In the genomic region with DNA sequence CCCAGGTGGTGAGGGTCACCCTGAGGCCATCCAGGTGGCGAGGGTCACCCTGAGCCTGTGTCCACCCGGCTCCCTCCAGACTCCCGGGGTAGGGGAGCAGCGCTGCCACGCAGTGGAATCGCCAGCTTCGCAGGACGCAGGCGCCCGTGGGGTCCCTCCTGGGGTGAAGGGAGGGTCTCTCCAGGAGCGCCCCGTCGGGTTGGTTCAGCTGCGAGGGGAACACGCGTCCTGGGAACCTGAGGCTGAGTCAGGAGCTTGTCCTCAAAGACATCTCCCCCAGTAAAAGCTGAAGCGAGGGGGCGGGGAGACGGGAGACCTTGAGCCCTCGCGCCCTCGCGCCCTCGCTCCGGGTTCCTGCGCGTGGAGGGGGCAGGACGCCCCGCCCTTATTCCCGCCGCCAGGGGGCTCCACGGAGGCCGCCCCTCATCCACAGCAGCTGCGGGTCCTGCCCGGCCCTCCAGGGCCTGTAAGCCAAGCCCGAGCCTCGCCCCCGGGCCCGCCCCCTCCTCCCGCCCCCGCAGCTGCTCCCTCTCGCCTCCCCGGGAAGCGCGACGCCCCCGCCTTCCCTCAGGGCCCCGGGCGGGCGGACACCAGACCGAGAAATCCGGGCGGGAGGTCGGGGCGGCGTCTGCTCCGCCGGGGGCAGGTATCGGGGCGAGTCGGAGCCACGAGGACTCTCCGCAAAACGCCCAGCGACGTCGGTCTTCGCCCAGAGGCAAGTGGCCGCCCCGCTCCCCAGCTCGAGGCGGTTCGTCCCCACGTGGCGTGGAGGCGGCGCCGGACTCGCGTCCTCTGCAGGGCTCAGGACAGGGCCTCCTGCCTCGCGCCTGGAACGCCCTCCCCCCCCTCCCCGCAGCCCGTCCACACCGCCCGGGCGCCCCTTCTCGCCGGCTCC, we compare ENCODE assay signal across 2 cellular contexts.
A peak's percentile ranks its signal among the peaks of the same experiment; 100 is the strongest.
TF ChIP-seq lines count a peak whose summit lies in the region.

No MANE protein-coding gene starts in this region.

TF ChIP-seq in IMR-90, 13 proteins besides CTCF, POLR2A, EP300 and RAD21:
- TF ChIP-seq RFX5 (IDR thresholded peaks at IDR 0.05; ENCODE audit: low read depth, low read length): no peak
- TF ChIP-seq, protein P1, sequence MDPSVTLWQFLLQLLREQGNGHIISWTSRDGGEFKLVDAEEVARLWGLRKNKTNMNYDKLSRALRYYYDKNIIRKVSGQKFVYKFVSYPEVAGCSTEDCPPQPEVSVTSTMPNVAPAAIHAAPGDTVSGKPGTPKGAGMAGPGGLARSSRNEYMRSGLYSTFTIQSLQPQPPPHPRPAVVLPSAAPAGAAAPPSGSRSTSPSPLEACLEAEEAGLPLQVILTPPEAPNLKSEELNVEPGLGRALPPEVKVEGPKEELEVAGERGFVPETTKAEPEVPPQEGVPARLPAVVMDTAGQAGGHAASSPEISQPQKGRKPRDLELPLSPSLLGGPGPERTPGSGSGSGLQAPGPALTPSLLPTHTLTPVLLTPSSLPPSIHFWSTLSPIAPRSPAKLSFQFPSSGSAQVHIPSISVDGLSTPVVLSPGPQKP (IDR thresholded peaks at IDR 0.05; ENCODE audit: borderline replicate concordance, low read depth, low read length): no peak
- TF ChIP-seq MXI1 (IDR thresholded peaks at IDR 0.05; ENCODE audit: borderline replicate concordance, low read depth, low read length): no peak
- TF ChIP-seq BHLHE40 (IDR thresholded peaks at IDR 0.05; ENCODE audit: low read depth, low read length): no peak
- no peak for TF ChIP-seq SMC3 (IDR thresholded peaks at IDR 0.05; ENCODE audit: low read depth, low read length)
- TF ChIP-seq MAZ (IDR thresholded peaks at IDR 0.05; ENCODE audit: borderline replicate concordance, low read depth, low read length): no peak
- TF ChIP-seq FOS (IDR thresholded peaks at IDR 0.05; ENCODE audit: low read depth, low read length): no peak
- no peak for TF ChIP-seq CHD1 (IDR thresholded peaks at IDR 0.05; ENCODE audit: low read depth, low read length)
- no peak for TF ChIP-seq NFE2L2 (IDR thresholded peaks at IDR 0.05; ENCODE audit: low read depth, low read length)
- TF ChIP-seq MAFK (IDR thresholded peaks at IDR 0.05; ENCODE audit: low read depth, low read length): no peak
- TF ChIP-seq, protein P2, sequence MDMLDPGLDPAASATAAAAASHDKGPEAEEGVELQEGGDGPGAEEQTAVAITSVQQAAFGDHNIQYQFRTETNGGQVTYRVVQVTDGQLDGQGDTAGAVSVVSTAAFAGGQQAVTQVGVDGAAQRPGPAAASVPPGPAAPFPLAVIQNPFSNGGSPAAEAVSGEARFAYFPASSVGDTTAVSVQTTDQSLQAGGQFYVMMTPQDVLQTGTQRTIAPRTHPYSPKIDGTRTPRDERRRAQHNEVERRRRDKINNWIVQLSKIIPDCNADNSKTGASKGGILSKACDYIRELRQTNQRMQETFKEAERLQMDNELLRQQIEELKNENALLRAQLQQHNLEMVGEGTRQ (IDR thresholded peaks at IDR 0.05; ENCODE audit: low read depth, low read length): no peak
- no peak for TF ChIP-seq RCOR1 (IDR thresholded peaks at IDR 0.05; ENCODE audit: insufficient replicate concordance, low read length)
- TF ChIP-seq CEBPB (IDR thresholded peaks at IDR 0.05; ENCODE audit: low read depth, low read length): no peak
TF ChIP-seq in IMR-90: peak in this region for 0.

TF ChIP-seq in H1, 55 proteins besides CTCF, POLR2A, EP300 and RAD21:
- TF ChIP-seq POLR2AphosphoS5 (IDR thresholded peaks at IDR 0.05; ENCODE audit: low read depth, low read length) (no peak), JUND (IDR thresholded peaks at IDR 0.05; ENCODE audit: low read length) (no peak), GTF2F1 (IDR thresholded peaks at IDR 0.05; ENCODE audit: borderline replicate concordance, low read depth, low read length) (no peak), HDAC2 (IDR thresholded peaks at IDR 0.05; ENCODE audit: borderline replicate concordance in 1 of 2, low read depth in 2 of 2, low read length in 2 of 2) (peak; percentile 37 to 82; a peak in 1 of 4 replicates), KDM4A (IDR thresholded peaks at IDR 0.05; ENCODE audit: low read depth, low read length, severe bottlenecking) (peak; percentile 78), SAP30 (IDR thresholded peaks at IDR 0.05; ENCODE audit: insufficient read depth, insufficient replicate concordance, low read length) (no peak), TCF12 (IDR thresholded peaks at IDR 0.05; ENCODE audit: low read depth, low read length) (no peak), BACH1 (IDR thresholded peaks at IDR 0.05; ENCODE audit: low read length) (peak; percentile 83), NANOG (IDR thresholded peaks at IDR 0.05; ENCODE audit: insufficient read depth, low read depth, low read length, poor library complexity, severe bottlenecking) (no peak), EGR1 (IDR thresholded peaks at IDR 0.05; ENCODE audit: borderline replicate concordance, low read depth, low read length) (peak; percentile 75; the same call in 1 of the 2 replicates), SUZ12 (IDR thresholded peaks at IDR 0.05; ENCODE audit: low read length) (peak; percentile 25; the same call in 1 of the 2 replicates), CHD1 (IDR thresholded peaks at IDR 0.05; ENCODE audit: low read depth, low read length) (no peak)
- TF ChIP-seq, protein P3, sequence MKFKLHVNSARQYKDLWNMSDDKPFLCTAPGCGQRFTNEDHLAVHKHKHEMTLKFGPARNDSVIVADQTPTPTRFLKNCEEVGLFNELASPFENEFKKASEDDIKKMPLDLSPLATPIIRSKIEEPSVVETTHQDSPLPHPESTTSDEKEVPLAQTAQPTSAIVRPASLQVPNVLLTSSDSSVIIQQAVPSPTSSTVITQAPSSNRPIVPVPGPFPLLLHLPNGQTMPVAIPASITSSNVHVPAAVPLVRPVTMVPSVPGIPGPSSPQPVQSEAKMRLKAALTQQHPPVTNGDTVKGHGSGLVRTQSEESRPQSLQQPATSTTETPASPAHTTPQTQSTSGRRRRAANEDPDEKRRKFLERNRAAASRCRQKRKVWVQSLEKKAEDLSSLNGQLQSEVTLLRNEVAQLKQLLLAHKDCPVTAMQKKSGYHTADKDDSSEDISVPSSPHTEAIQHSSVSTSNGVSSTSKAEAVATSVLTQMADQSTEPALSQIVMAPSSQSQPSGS (IDR thresholded peaks at IDR 0.05; ENCODE audit: low read length): no peak
- TF ChIP-seq, protein P4, sequence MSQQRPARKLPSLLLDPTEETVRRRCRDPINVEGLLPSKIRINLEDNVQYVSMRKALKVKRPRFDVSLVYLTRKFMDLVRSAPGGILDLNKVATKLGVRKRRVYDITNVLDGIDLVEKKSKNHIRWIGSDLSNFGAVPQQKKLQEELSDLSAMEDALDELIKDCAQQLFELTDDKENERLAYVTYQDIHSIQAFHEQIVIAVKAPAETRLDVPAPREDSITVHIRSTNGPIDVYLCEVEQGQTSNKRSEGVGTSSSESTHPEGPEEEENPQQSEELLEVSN (IDR thresholded peaks at IDR 0.05): peak; percentile 89
- TF ChIP-seq, protein P5, sequence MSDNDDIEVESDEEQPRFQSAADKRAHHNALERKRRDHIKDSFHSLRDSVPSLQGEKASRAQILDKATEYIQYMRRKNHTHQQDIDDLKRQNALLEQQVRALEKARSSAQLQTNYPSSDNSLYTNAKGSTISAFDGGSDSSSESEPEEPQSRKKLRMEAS (IDR thresholded peaks at IDR 0.05): peak; percentile 79
